8 cellular contexts compared by ENCODE assay signal in genomic region chr7:44038961-44039558, GRCh38. TPM values are rescaled to one million over a fixed set of nuclear protein-coding genes. Genes with fewer than 3 reads are reported as not detected.
DNase-seq lines count a peak whose midpoint lies in the region; ATAC-seq and TF ChIP-seq lines count a peak whose summit lies in the region.
"Not testable (repeated sequence)": the region's sequence is repeated elsewhere in the genome, so short reads cannot be mapped to it uniquely, and the experiment has no call there.

No MANE protein-coding gene starts in this region.

- not testable (repeated sequence) for H3K4me3 ChIP-seq in GM12865 (ENCODE audit: low read depth, low read length)
- H3K4me3 ChIP-seq in heart left ventricle (peak overlapping the region in 10 of 12 donors; percentile 27 to 52 (median 39)), thoracic aorta (peak overlapping the region; percentile 72)

- peak; percentile 77 for ATAC-seq in HG02798 (IDR thresholded peaks at IDR 0.05; ENCODE audit: poor library complexity, unreplicated experiment)
- ATAC-seq in heart left ventricle, result peak; percentile 94 to 96 (median 95)
- peak; percentile 95 for ATAC-seq in thoracic aorta (ENCODE audit: insufficient number of reproducible peaks, low FRiP score, low read depth)

- H3K27ac ChIP-seq in heart left ventricle (peak overlapping the region in 9 of 12 donors; percentile 34 to 83 (median 59)), thoracic aorta (peak overlapping the region; percentile 33 to 58)

- DNase-seq in GM12865 (ENCODE audit: low read depth) (peak; percentile 86), NCI-H187 (lab: John Stamatoyannopoulos, UW) (peak; percentile 92 to 96), T1000 (lab: John Stamatoyannopoulos, UW) (peak; percentile 78), amniotic epithelial cell (ENCODE audit: low read depth) (peak; percentile 87), heart left ventricle (peak; percentile 92 to 97 (median 96)), pons (ENCODE audit: low spot score) (peak; percentile 89), thoracic aorta (ENCODE audit: low spot score) (peak; percentile 82)

- peak in 1 of 2 donors; percentile 18 for TF ChIP-seq POLR2A in heart left ventricle (IDR thresholded peaks at IDR 0.05)

- not testable (repeated sequence) for TF ChIP-seq CTCF in GM12865 (IDR thresholded peaks at IDR 0.05; ENCODE audit: insufficient read depth, low read depth, low read length, missing control alignments); heart left ventricle (IDR thresholded peaks at IDR 0.05); thoracic aorta (IDR thresholded peaks at IDR 0.05)

- not testable (repeated sequence) for H3K27me3 ChIP-seq in heart left ventricle; thoracic aorta (replicated peaks; ENCODE audit: insufficient read depth)

- intact Hi-C loops in heart left ventricle (cut with DNase I), result not testable (repeated sequence)

- H3K9me3 ChIP-seq in heart left ventricle, thoracic aorta: not testable (repeated sequence)

- H3K36me3 ChIP-seq in heart left ventricle, thoracic aorta: not testable (repeated sequence)

- WGBS in heart left ventricle, 4 donors, result 2 to 9% (median 6%) methylated on average over 10 to 20 of the region's 26 CpGs

- peaks cover 0 to 16% (median 7%) of the 10 kb centered on the region in 12 donors for H3K4me1 ChIP-seq in heart left ventricle
- H3K4me1 ChIP-seq in thoracic aorta (ENCODE audit: control insufficient read depth in 1 of 2, low read depth in 2 of 2), result not testable (repeated sequence)

RNA-seq across cellular contexts. Expression of gene DBNL, which starts 5.4 kb away (rescaled TPM):
- 10 to 100 TPM; 29.9 to 76.7 (median 42.9) TPM for total RNA-seq in heart left ventricle
- polyA plus RNA-seq in heart left ventricle, result 10 to 100 TPM; 39.3 to 86.3 TPM
- 100 to 1,000 TPM; 148 to 156 TPM for total RNA-seq in thoracic aorta

RNA-seq across cellular contexts. Expression of gene PGAM2, which starts 26.3 kb away (rescaled TPM):
- 1,000 to 10,000 TPM in 1 of 9 donors, 100 to 1,000 TPM in 8; 300 to 1,183 (median 555) TPM for total RNA-seq in heart left ventricle
- 1,000 to 10,000 TPM in 1 of 2 donors, 100 to 1,000 TPM in 1; 242 to 2,064 TPM for polyA plus RNA-seq in heart left ventricle
- 1 to 10 TPM; 1.8 to 9.5 TPM for total RNA-seq in thoracic aorta

RNA-seq across cellular contexts. Expression of gene SPDYE1, which starts 41.4 kb away (rescaled TPM):
- total RNA-seq in heart left ventricle (under 1 TPM in 1 of 9 donors, not detected in 8; 0.13 TPM), thoracic aorta (not detected)
- not detected for polyA plus RNA-seq in heart left ventricle

RNA-seq across cellular contexts. Expression of gene POLM, which starts 43.3 kb away (rescaled TPM):
- total RNA-seq in heart left ventricle (10 to 100 TPM; 10.1 to 24.3 (median 14.0) TPM), thoracic aorta (10 to 100 TPM; 70.0 to 78.7 TPM)
- polyA plus RNA-seq in heart left ventricle, result 10 to 100 TPM; 10.3 to 13.7 TPM

Comparison
In these comparisons a context has a peak if more than half of its experiments do, and no peak if none do; other contexts are left out.
1. RNA of gene PGAM2, which starts 26.3 kb away (total RNA-seq): 300 to 1,183 TPM in heart left ventricle; 1.8 to 9.5 TPM in thoracic aorta; every median in the first group is over 10 times any median in the second.
2. Peak in every context shown above with its lines, with median percentiles within 50 percentile points of each other: DNase-seq and ATAC-seq.